11 cellular contexts compared by ENCODE assay signal in the genomic region with DNA sequence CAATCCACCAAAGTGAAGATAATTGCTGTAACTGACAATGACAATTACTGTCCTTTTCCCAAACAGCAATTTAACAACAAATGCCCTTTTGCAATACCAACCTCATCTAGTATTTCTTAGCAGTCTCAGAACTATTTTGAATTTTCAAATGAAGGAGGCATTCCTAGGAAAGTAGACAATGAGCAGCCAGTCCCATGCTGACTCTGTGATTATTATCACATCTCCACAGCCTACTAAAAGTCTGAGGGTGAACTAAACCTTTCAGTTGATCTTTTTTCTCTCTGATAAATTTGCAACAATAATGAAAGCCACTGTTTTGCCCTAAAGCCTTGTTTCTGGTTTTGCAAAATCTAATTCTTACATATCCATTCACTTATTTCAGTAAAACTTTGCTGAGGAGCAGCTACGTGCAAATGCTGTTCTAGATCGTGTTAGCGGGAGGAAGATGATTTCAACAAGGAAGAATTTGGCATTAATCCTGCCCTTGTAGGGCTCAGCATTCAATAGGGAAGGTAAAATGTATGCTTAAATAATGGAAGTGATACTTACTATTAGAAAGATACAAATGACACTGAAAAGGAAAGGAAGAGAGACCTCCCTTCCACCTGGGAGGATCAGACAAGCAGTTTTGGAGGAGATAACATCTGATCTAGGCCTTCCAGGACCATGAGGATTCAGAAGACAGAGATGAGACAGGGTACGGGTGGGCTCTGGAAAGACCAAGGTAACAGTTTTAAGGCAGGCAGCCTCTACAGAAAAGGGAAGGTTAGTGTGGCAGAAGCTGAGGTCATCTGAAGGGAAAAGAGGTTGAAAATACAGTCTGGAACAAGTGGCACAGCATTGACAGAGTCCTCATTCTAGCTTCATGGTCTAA.
DNase-seq lines count a peak whose midpoint lies in the region; ATAC-seq and FAIRE-seq lines count a peak whose summit lies in the region.
"Had no signal": no experiment of that assay in that cellular context is flagged by ENCODE, and none has a peak within 500 bp of the region (broad histone marks: within the 10 kb centered on the region; RNA-seq: fewer than 3 reads in every experiment).

No MANE protein-coding gene starts in this region.

- no peaks in the 10 kb centered on the region for H3K9me3 ChIP-seq in adipocyte (ENCODE audit: control insufficient read depth, low read length)
- H3K9me3 ChIP-seq: suprapubic skin had no signal

- H3K9ac ChIP-seq in adipocyte (ENCODE audit: low read length), result no peak overlapping the region

- DNase-seq in AG20443 (ENCODE audit: low spot score) (peak; percentile 16), HTR-8/SVneo (ENCODE audit: insufficient read length, low spot score) (no peak), adipocyte (ENCODE audit: low read depth) (peak; percentile 23), kidney tubule cell (ENCODE audit: low spot score) (peak; percentile 45), glomerular visceral epithelial cell (ENCODE audit: extremely low spot score) (no peak), middle frontal gyrus (ENCODE audit: extremely low spot score, low spot score) (no peak)

- no peak for ATAC-seq in GM21717 (IDR thresholded peaks at IDR 0.05; ENCODE audit: unreplicated experiment)
- ATAC-seq in GM19324 (IDR thresholded peaks at IDR 0.05; ENCODE audit: low FRiP score, unreplicated experiment), result no peak

- no peaks in the 10 kb centered on the region for H3K36me3 ChIP-seq in adipocyte (ENCODE audit: control insufficient read depth, insufficient read depth, low read length, severe bottlenecking)
- H3K36me3 ChIP-seq: suprapubic skin had no signal

- H3K4me1 ChIP-seq in adipocyte (ENCODE audit: control insufficient read depth, insufficient read depth, low read length), result peaks cover 39% of the 10 kb centered on the region

- peak overlapping the region; percentile 42 for H3K4me3 ChIP-seq in adipocyte (ENCODE audit: low read length)
- H3K4me3 ChIP-seq: suprapubic skin had no signal

- no peaks in the 10 kb centered on the region for H3K27me3 ChIP-seq in adipocyte (replicated peaks; ENCODE audit: control insufficient read depth, insufficient read depth, low read length)
- H3K27me3 ChIP-seq: suprapubic skin had no signal

- FAIRE-seq in HTR-8/SVneo (lab: Jason Lieb, UNC), result peak; percentile 66
- FAIRE-seq: frontal cortex, G401.6 had no signal

Comparison
In these comparisons a context has a peak if more than half of its experiments do, and no peak if none do; other contexts are left out.
1. DNase-seq: peak in AG20443 (single experiment), adipocyte (single experiment) and kidney tubule cell (single experiment); none in HTR-8/SVneo (single experiment), glomerular visceral epithelial cell (single experiment) and middle frontal gyrus (single experiment).